8 cellular contexts compared by ENCODE assay signal in the genomic region with DNA sequence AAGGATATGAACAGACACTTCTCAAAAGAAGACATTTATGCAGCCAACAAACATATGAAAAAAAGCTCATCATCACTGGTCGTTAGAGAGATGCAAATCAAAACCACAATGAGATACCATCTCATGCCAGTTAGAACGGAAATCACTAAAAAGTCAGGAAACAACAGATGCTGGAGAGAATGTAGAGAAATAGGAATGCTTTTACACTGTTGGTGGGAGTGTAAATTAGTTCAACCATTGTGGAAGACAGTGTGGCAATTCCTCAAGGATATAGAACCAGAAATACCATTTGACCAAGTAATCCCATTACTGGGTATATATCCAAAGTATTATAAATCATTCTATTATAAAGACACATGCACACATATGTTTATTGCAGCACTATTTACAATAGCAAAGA. TPM values are rescaled to one million over a fixed set of nuclear protein-coding genes. Genes with fewer than 3 reads are reported as not detected.
"Had no signal": no experiment of that assay in that cellular context is flagged by ENCODE, and none has a peak within 500 bp of the region (broad histone marks: within the 10 kb centered on the region; RNA-seq: fewer than 3 reads in every experiment).

No MANE protein-coding gene starts in this region.

RNA-seq across cellular contexts. Expression of a gene that starts 20.5 kb away (rescaled TPM):
- total RNA-seq: ascending aorta, body of pancreas, bronchial epithelial cell, Peyer's patch, Right ventricle myocardium superior, SJCRH30, WTC11 had no signal
- polyA plus RNA-seq: SK-N-SH had no signal
